8 cellular contexts compared by ENCODE assay signal in the genomic region with DNA sequence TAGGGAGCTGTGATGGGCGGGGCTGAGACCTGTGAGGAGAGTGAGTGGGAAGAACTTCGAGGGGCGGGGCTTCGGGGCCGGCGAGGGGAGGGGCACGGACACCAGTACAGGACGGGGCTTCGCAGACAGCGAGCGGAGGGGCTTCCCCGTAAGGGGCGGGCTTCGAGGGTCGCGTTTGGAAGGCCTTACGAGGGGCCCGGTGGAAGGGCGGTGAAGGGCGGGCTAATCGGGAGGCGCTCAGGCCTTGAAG. TPM values are rescaled to one million over a fixed set of nuclear protein-coding genes. Genes with fewer than 3 reads are reported as not detected.
A peak's percentile ranks its signal among the peaks of the same experiment; 100 is the strongest.
DNase-seq lines count a peak whose midpoint lies in the region; ATAC-seq and TF ChIP-seq lines count a peak whose summit lies in the region.

No MANE protein-coding gene starts in this region.

- TF ChIP-seq POLR2A in uterus (IDR thresholded peaks at IDR 0.05) = peak in 1 of 2 donors; percentile 44

- no peaks in the 10 kb centered on the region for H3K36me3 ChIP-seq in adipocyte (ENCODE audit: control insufficient read depth, insufficient read depth, low read length, severe bottlenecking)
- no peaks in the 10 kb centered on the region for H3K36me3 ChIP-seq in heart right ventricle
- H3K36me3 ChIP-seq in uterus = no peaks in the 10 kb centered on the region

- peak; percentile 94 for DNase-seq in EL
- peak; percentile 71 for DNase-seq in NCI-H1417 treated with DMSO at 0.1 percent for 48 hours (lab: John Stamatoyannopoulos, UW)
- peak; percentile 97 for DNase-seq in SW480 (ENCODE audit: low spot score)
- DNase-seq in adipocyte (ENCODE audit: low read depth) = peak; percentile 92
- DNase-seq in heart right ventricle = peak; percentile 97 to 98
- peak; percentile 59 for DNase-seq in pulmonary artery endothelial cell (ENCODE audit: low read depth, low spot score)
- peak; percentile 97 to 99 for DNase-seq in uterus

- H3K27ac ChIP-seq in heart right ventricle (peak overlapping the region; percentile 90 to 100 (median 98)), uterus (peak overlapping the region; percentile 97 to 100)

- intact Hi-C loops in heart right ventricle (cut with DNase I) (loop anchor here in 5 of 10 donors (1.0 to 10.0 kb wide), 6 partner anchors 12 to 264 kb away; a partner anchor contains a TSS), uterus (cut with DNase I; ENCODE audit: low total_unique reads) (no loop called here)

- ATAC-seq in HG02610 (IDR thresholded peaks at IDR 0.05; ENCODE audit: unreplicated experiment) (peak; percentile 54), heart right ventricle (peak; percentile 82 to 89 (median 86))

- TF ChIP-seq CTCF in heart right ventricle (IDR thresholded peaks at IDR 0.05) = no peak
- no peak for TF ChIP-seq CTCF in uterus (IDR thresholded peaks at IDR 0.05)

- H3K4me3 ChIP-seq in adipocyte (ENCODE audit: low read length) (peak overlapping the region; percentile 81), heart right ventricle (peak overlapping the region; percentile 40 to 68 (median 60)), uterus (peak overlapping the region; percentile 54 to 75)

- H3K9ac ChIP-seq in adipocyte (ENCODE audit: low read length) = peak overlapping the region; percentile 91

- H3K9me3 ChIP-seq in adipocyte (ENCODE audit: control insufficient read depth, low read length) (no peaks in the 10 kb centered on the region), heart right ventricle (no peaks in the 10 kb centered on the region), uterus (no peaks in the 10 kb centered on the region)

- H3K27me3 ChIP-seq in adipocyte (replicated peaks; ENCODE audit: control insufficient read depth, insufficient read depth, low read length) (no peaks in the 10 kb centered on the region), heart right ventricle (no peaks in the 10 kb centered on the region), uterus (no peaks in the 10 kb centered on the region)

- H3K4me1 ChIP-seq in adipocyte (ENCODE audit: control insufficient read depth, insufficient read depth, low read length) (peaks cover 23% of the 10 kb centered on the region), heart right ventricle (peaks cover 4 to 59% (median 42%) of the 10 kb centered on the region in 9 donors), uterus (no peaks in the 10 kb centered on the region)

- WGBS in heart right ventricle, 2 donors = 0 to 4% methylated on average over 22 of the region's 22 CpGs

RNA-seq across cellular contexts. Expression of a gene that starts 4.1 kb away (rescaled TPM):
- total RNA-seq in heart right ventricle (100 to 1,000 TPM in 1 of 10 donors, 10 to 100 TPM in 9; 18.8 to 119 (median 32.8) TPM), pulmonary artery endothelial cell (51.2 and 82.6 TPM in 2 replicates), uterus (100 to 1,000 TPM in 1 of 4 donors, 10 to 100 TPM in 3; 23.8 to 147 (median 45.2) TPM)
- 100 to 1,000 TPM; 116 to 124 TPM for polyA plus RNA-seq in heart right ventricle

RNA-seq across cellular contexts. Expression of a gene that starts 42.4 kb away (rescaled TPM):
- total RNA-seq in heart right ventricle (100 to 1,000 TPM in 1 of 10 donors, 10 to 100 TPM in 9; 51.8 to 110 (median 89.5) TPM), pulmonary artery endothelial cell (1.5 and 2.7 TPM in 2 replicates), uterus (1 to 10 TPM in 3 of 4 donors, under 1 TPM in 1; 0.88 to 6.7 (median 5.8) TPM)
- polyA plus RNA-seq in heart right ventricle = 10 to 100 TPM in 1 of 2 donors, 1 to 10 TPM in 1; 9.7 to 48.1 TPM

RNA-seq across cellular contexts. Expression of a gene that starts 42.9 kb away (rescaled TPM):
- not detected for total RNA-seq in heart right ventricle
- polyA plus RNA-seq in heart right ventricle = not detected
- total RNA-seq in pulmonary artery endothelial cell = not detected in 2 replicates
- total RNA-seq in uterus = not detected

RNA-seq across cellular contexts. Expression of a gene that starts 51.4 kb away (rescaled TPM):
- total RNA-seq in heart right ventricle (under 1 TPM; 0.18 to 0.64 (median 0.33) TPM), pulmonary artery endothelial cell (0.66 and 0.81 TPM in 2 replicates), uterus (10 to 100 TPM in 1 of 4 donors, 1 to 10 TPM in 1, under 1 TPM in 1, not detected in 1; under 0.01 to 15.3 (median 2.0) TPM)
- under 1 TPM; 0.29 to 0.66 TPM for polyA plus RNA-seq in heart right ventricle

Comparison
In these comparisons a context has a peak if more than half of its experiments do, and no peak if none do; other contexts are left out.
1. Peak in every context shown above with its lines: DNase-seq, ATAC-seq, H3K4me3 ChIP-seq and H3K27ac ChIP-seq.
2. RNA of a gene that starts 42.4 kb away (total RNA-seq): 51.8 to 110 TPM in heart right ventricle; 0.88 to 6.7 TPM in uterus and 1.5 to 2.7 TPM in pulmonary artery endothelial cell; every median in the first group is over 4 times any median in the second.